ENCODE assay signal across 19 cellular contexts in the genomic region with DNA sequence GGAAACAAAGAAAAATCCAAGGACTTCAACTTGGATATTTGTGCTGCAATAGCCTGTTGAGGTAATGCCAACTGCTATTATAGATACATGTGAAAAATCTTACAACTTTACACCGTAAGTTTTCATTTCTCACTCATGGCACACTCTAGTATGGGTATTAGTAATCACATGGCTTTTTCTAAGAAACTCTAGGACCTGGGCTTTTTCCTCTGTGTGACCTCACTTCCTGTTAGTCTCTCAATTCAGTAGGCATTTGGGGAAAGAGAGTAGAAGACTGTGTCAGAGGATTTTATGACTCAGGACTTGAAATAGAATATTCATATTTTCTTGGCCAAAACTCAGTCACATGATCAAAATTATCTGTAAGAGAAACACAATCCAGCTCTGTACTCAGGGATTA.
DNase-seq lines count a peak whose midpoint lies in the region; ATAC-seq, FAIRE-seq and TF ChIP-seq lines count a peak whose summit lies in the region.
"Had no signal": no experiment of that assay in that cellular context is flagged by ENCODE, and none has a peak within 500 bp of the region (broad histone marks: within the 10 kb centered on the region; RNA-seq: fewer than 3 reads in every experiment).

No MANE protein-coding gene starts in this region.

- POLR2A ChIA-PET in activated CD8-positive, alpha-beta T cell treated with anti-CD3 and anti-CD28 coated beads for 36 hours (lab: Charles Lee): no interaction called here
- POLR2A ChIA-PET in activated CD8-positive, alpha-beta T cell treated with anti-CD3 and anti-CD28 coated beads, Interleukin-2, amount 10 ng/mL, durations not matched to agents 7 days and 5 days (lab: Charles Lee): no interaction called here

- H3K27me3 Mint-ChIP-seq in activated CD8-positive, alpha-beta T cell treated with anti-CD3 and anti-CD28 coated beads for 36 hours: no peaks in the 10 kb centered on the region
- H3K27me3 Mint-ChIP-seq in activated CD8-positive, alpha-beta T cell treated with anti-CD3 and anti-CD28 coated beads, Interleukin-2, amount 10 ng/mL, durations not matched to agents 7 days and 5 days (ENCODE audit: low read depth): no peaks in the 10 kb centered on the region
- H3K27me3 Mint-ChIP-seq: CD4-positive, alpha-beta memory T cell had no signal

- peaks cover 14% of the 10 kb centered on the region for H3K9me3 Mint-ChIP-seq in activated CD8-positive, alpha-beta T cell treated with anti-CD3 and anti-CD28 coated beads for 36 hours
- H3K9me3 Mint-ChIP-seq in activated CD8-positive, alpha-beta T cell treated with anti-CD3 and anti-CD28 coated beads, Interleukin-2, amount 10 ng/mL, durations not matched to agents 7 days and 5 days (ENCODE audit: insufficient read depth): peaks cover 9% of the 10 kb centered on the region

- no peak for FAIRE-seq in D721Med (lab: Jason Lieb, UNC)
- FAIRE-seq: GM12878 had no signal

- no peaks in the 10 kb centered on the region for H3K4me1 Mint-ChIP-seq in activated CD8-positive, alpha-beta T cell treated with anti-CD3 and anti-CD28 coated beads for 36 hours (ENCODE audit: low read depth)
- no peaks in the 10 kb centered on the region for H3K4me1 Mint-ChIP-seq in activated CD8-positive, alpha-beta T cell treated with anti-CD3 and anti-CD28 coated beads, Interleukin-2, amount 10 ng/mL, durations not matched to agents 7 days and 5 days (ENCODE audit: low read depth)
- H3K4me1 Mint-ChIP-seq: CD4-positive, alpha-beta memory T cell had no signal

- no peak for TF ChIP-seq CTCF in activated CD8-positive, alpha-beta T cell treated with anti-CD3 and anti-CD28 coated beads for 36 hours (IDR thresholded peaks at IDR 0.05)
- no peak for TF ChIP-seq CTCF in D721Med (IDR thresholded peaks at IDR 0.05; ENCODE audit: insufficient read depth, missing control alignments)

- ATAC-seq in activated CD8-positive, alpha-beta T cell treated with anti-CD3 and anti-CD28 coated beads for 36 hours: peak; percentile 30
- ATAC-seq in activated CD8-positive, alpha-beta T cell treated with anti-CD3 and anti-CD28 coated beads, Interleukin-2, amount 10 ng/mL, durations not matched to agents 7 days and 5 days: no peak
- ATAC-seq: GM12878, HCT116 had no signal

- intact Hi-C loops in activated CD8-positive, alpha-beta T cell treated with anti-CD3 and anti-CD28 coated beads for 36 hours (cut with micrococcal nuclease): no loop called here

- H3K4me3 Mint-ChIP-seq in activated CD8-positive, alpha-beta T cell treated with anti-CD3 and anti-CD28 coated beads for 36 hours: no peak overlapping the region
- H3K4me3 Mint-ChIP-seq in activated CD8-positive, alpha-beta T cell treated with anti-CD3 and anti-CD28 coated beads, Interleukin-2, amount 10 ng/mL, durations not matched to agents 7 days and 5 days: no peak overlapping the region
- H3K4me3 Mint-ChIP-seq: CD14-positive monocyte; CD4-positive, alpha-beta memory T cell; HFFc6 had no signal

- H3K36me3 Mint-ChIP-seq in activated CD8-positive, alpha-beta T cell treated with anti-CD3 and anti-CD28 coated beads for 36 hours (ENCODE audit: low read depth): no peaks in the 10 kb centered on the region
- H3K36me3 Mint-ChIP-seq in activated CD8-positive, alpha-beta T cell treated with anti-CD3 and anti-CD28 coated beads, Interleukin-2, amount 10 ng/mL, durations not matched to agents 7 days and 5 days (ENCODE audit: low read depth): no peaks in the 10 kb centered on the region
- H3K36me3 Mint-ChIP-seq: CD14-positive monocyte; CD4-positive, alpha-beta memory T cell had no signal

- CTCF ChIA-PET in activated CD8-positive, alpha-beta T cell treated with anti-CD3 and anti-CD28 coated beads for 36 hours (lab: Charles Lee): no interaction called here
- CTCF ChIA-PET in activated CD8-positive, alpha-beta T cell treated with anti-CD3 and anti-CD28 coated beads, Interleukin-2, amount 10 ng/mL, durations not matched to agents 7 days and 5 days (lab: Charles Lee): no interaction called here

- H3K27ac Mint-ChIP-seq in activated CD8-positive, alpha-beta T cell treated with anti-CD3 and anti-CD28 coated beads for 36 hours: no peak overlapping the region
- H3K27ac Mint-ChIP-seq in activated CD8-positive, alpha-beta T cell treated with anti-CD3 and anti-CD28 coated beads, Interleukin-2, amount 10 ng/mL, durations not matched to agents 7 days and 5 days: no peak overlapping the region
- H3K27ac Mint-ChIP-seq: CD14-positive monocyte; CD4-positive, alpha-beta memory T cell; HFFc6 had no signal

- no peak for DNase-seq in activated CD8-positive, alpha-beta T cell treated with anti-CD3 and anti-CD28 coated beads for 36 hours
- no peak for DNase-seq in activated CD8-positive, alpha-beta T cell treated with anti-CD3 and anti-CD28 coated beads, Interleukin-2, amount 10 ng/mL, durations not matched to agents 7 days and 5 days
- DNase-seq in HT1080 (ENCODE audit: low read depth) (peak; percentile 49), RKO (ENCODE audit: low spot score) (peak; percentile 16), D721Med (ENCODE audit: insufficient read length, low spot score) (no peak), T1000 (lab: John Stamatoyannopoulos, UW) (no peak), cerebellar cortex (ENCODE audit: low spot score) (no peak)
- DNase-seq: 8988T; CD4-positive, alpha-beta memory T cell; DMS 273 treated with DMSO at 0.1 percent for 48 hours; DMS53; DND-41; EL; GOT3; H7; HFFc6 had no signal

Comparison
In these comparisons a context has a peak if more than half of its experiments do, and no peak if none do; other contexts are left out.
1. DNase-seq: peak in HT1080 (single experiment) and RKO (single experiment); none in activated CD8-positive, alpha-beta T cell treated with anti-CD3 and anti-CD28 coated beads for 36 hours (single experiment), activated CD8-positive, alpha-beta T cell treated with anti-CD3 and anti-CD28 coated beads, Interleukin-2, amount 10 ng/mL, durations not matched to agents 7 days and 5 days (single experiment), D721Med (single experiment), T1000 (single experiment) and cerebellar cortex (single experiment).